22 cellular contexts compared by ENCODE assay signal in the genomic region with DNA sequence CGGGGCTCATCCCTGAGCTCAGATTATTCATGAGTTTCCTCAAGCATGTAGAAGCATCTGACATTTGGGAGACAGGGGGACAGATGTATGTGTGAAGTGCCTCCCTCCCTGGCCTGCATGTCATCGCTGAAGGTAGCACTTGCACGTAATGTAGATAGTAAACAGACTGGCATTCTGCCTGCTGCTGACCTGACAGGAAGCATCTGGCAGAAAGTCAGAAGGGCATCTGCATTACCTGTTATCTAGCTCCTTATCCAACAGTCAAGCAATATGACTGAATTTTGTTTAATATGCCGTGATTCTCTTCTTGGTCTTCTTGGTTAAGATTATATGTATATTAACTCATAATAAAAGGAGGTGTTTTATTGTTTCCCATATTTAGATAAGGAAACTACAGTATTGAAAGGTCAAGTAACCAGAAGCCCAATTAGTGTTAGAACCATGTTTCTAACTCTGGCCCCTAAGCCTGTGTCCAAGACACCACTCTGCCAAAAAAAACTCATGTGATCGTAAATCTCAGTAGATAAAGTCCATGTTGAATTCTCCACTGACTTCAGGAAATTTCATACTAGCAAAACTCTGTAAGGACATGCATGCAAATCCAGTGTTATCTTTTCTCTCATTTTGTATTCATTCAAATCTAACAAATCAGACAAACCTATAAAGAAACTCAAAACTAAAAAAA.
"Had no signal": no experiment of that assay in that cellular context is flagged by ENCODE, and none has a peak within 500 bp of the region (broad histone marks: within the 10 kb centered on the region; RNA-seq: fewer than 3 reads in every experiment).

No MANE protein-coding gene starts in this region.

- H3K4me3 ChIP-seq: dorsolateral prefrontal cortex, left lung, psoas muscle, tibial nerve had no signal

- ATAC-seq: activated CD8-positive, alpha-beta T cell treated with anti-CD3 and anti-CD28 coated beads, Interleukin-2, amount 10 ng/mL, durations not matched to agents 7 days and 5 days; activated naive CD8-positive, alpha-beta T cell treated with anti-CD3 and anti-CD28 coated beads, Interleukin-2, amount 50 U/mL, for 24 hours; foreskin keratinocyte; left lung; psoas muscle; right cardiac atrium had no signal

- H3K9me3 Mint-ChIP-seq: nephron had no signal

- H3K27me3 Mint-ChIP-seq: activated CD4-positive, alpha-beta T cell treated with anti-CD3 and anti-CD28 coated beads, Interleukin-2, amount 10 ng/mL, durations not matched to agents 24 days and 14 days; activated naive CD8-positive, alpha-beta T cell treated with anti-CD3 and anti-CD28 coated beads, Interleukin-2, amount 50 U/mL, for 24 hours; activated T-cell treated with anti-CD3 and anti-CD28 coated beads, Interleukin-2, amount 50 U/mL, for 24 hours; stimulated activated naive CD8-positive, alpha-beta T cell treated with anti-CD3 and anti-CD28 coated beads, Interleukin-15, Interleukin-2, amounts not matched to agents 100 ng/mL and 50 ng/mL, for 24 hours had no signal

- H3K27me3 ChIP-seq: brain microvascular endothelial cell, dorsolateral prefrontal cortex, foreskin keratinocyte, left lung, tibial nerve had no signal

- H3K36me3 ChIP-seq: brain microvascular endothelial cell, left lung, tibial nerve had no signal

- H3K4me3 Mint-ChIP-seq: activated CD4-positive, alpha-beta T cell treated with anti-CD3 and anti-CD28 coated beads, Interleukin-2, amount 10 ng/mL, durations not matched to agents 24 days and 14 days; activated CD8-positive, alpha-beta T cell treated with anti-CD3 and anti-CD28 coated beads, Interleukin-2, amount 10 ng/mL, durations not matched to agents 7 days and 5 days; activated naive CD4-positive, alpha-beta T cell treated with anti-CD3 and anti-CD28 coated beads for 36 hours; activated naive CD8-positive, alpha-beta T cell treated with anti-CD3 and anti-CD28 coated beads, Interleukin-2, amount 50 U/mL, for 24 hours; activated T-cell treated with anti-CD3 and anti-CD28 coated beads, Interleukin-2, amount 50 U/mL, for 24 hours; nephron; stimulated activated naive CD8-positive, alpha-beta T cell treated with anti-CD3 and anti-CD28 coated beads, Interleukin-15, Interleukin-2, amounts not matched to agents 100 ng/mL and 50 ng/mL, for 24 hours had no signal

- H3K4me1 Mint-ChIP-seq: activated CD4-positive, alpha-beta T cell treated with anti-CD3 and anti-CD28 coated beads, Interleukin-2, amount 10 ng/mL, durations not matched to agents 24 days and 14 days; activated naive CD8-positive, alpha-beta T cell treated with anti-CD3 and anti-CD28 coated beads, Interleukin-2, amount 50 U/mL, for 24 hours had no signal

- H3K9me3 ChIP-seq: left lung, psoas muscle, tibial nerve had no signal

- H3K27ac Mint-ChIP-seq: activated CD4-positive, alpha-beta T cell treated with anti-CD3 and anti-CD28 coated beads, Interleukin-2, amount 10 ng/mL, durations not matched to agents 24 days and 14 days; activated CD8-positive, alpha-beta T cell treated with anti-CD3 and anti-CD28 coated beads, Interleukin-2, amount 10 ng/mL, durations not matched to agents 7 days and 5 days; activated naive CD4-positive, alpha-beta T cell treated with anti-CD3 and anti-CD28 coated beads for 36 hours; activated naive CD8-positive, alpha-beta T cell treated with anti-CD3 and anti-CD28 coated beads, Interleukin-2, amount 50 U/mL, for 24 hours; activated T-cell treated with anti-CD3 and anti-CD28 coated beads, Interleukin-2, amount 50 U/mL, for 24 hours; nephron; stimulated activated naive CD8-positive, alpha-beta T cell treated with anti-CD3 and anti-CD28 coated beads, Interleukin-15, Interleukin-2, amounts not matched to agents 100 ng/mL and 50 ng/mL, for 24 hours had no signal

- H3K27ac ChIP-seq: brain microvascular endothelial cell, dorsolateral prefrontal cortex, foreskin keratinocyte, left lung, psoas muscle, tibial nerve had no signal

- DNase-seq: activated CD4-positive, alpha-beta T cell treated with anti-CD3 and anti-CD28 coated beads, Interleukin-2, amount 10 ng/mL, durations not matched to agents 24 days and 14 days; activated CD4-positive, CD25-positive, alpha-beta regulatory T cell; activated CD8-positive, alpha-beta T cell treated with anti-CD3 and anti-CD28 coated beads, Interleukin-2, amount 10 ng/mL, durations not matched to agents 7 days and 5 days; activated naive CD4-positive, alpha-beta T cell treated with anti-CD3 and anti-CD28 coated beads for 36 hours; activated naive CD8-positive, alpha-beta T cell treated with anti-CD3 and anti-CD28 coated beads, Interleukin-2, amount 50 U/mL, for 24 hours; activated T-cell treated with anti-CD3 and anti-CD28 coated beads, Interleukin-2, amount 50 U/mL, for 24 hours; aorta; brain microvascular endothelial cell; central memory CD4-positive, alpha-beta T cell; dorsolateral prefrontal cortex; foreskin keratinocyte; hypothalamus; islet precursor cell; left lung; midbrain; occipital lobe; psoas muscle; right cardiac atrium; T1000 had no signal

- H3K4me1 ChIP-seq: foreskin keratinocyte, left lung, psoas muscle, tibial nerve had no signal
